In genomic region chr17:41998497-41998896, GRCh38 we compare ENCODE assay signal across 16 cellular contexts. TPM values are rescaled to one million over a fixed set of nuclear protein-coding genes. Genes with fewer than 3 reads are reported as not detected.
DNase-seq lines count a peak whose midpoint lies in the region; ATAC-seq and TF ChIP-seq lines count a peak whose summit lies in the region.
"Had no signal": no experiment of that assay in that cellular context is flagged by ENCODE, and none has a peak within 500 bp of the region (broad histone marks: within the 10 kb centered on the region; RNA-seq: fewer than 3 reads in every experiment).

No MANE protein-coding gene starts in this region.

- H2BK15ac ChIP-seq in IMR-90 (ENCODE audit: low read depth, low read length) = no peak overlapping the region

- dilution Hi-C loops in IMR-90 (cut with HindIII; ENCODE audit: low sequenced_read_pairs, unreplicated experiment) = no loop called here

- H2AK9ac ChIP-seq in IMR-90 (replicated peaks; ENCODE audit: low read depth, low read length, poor library complexity) = no peak overlapping the region

- H3K23ac ChIP-seq in IMR-90 (ENCODE audit: low read depth, low read length) = no peak overlapping the region

- TF ChIP-seq RAD21 in IMR-90 (IDR thresholded peaks at IDR 0.05; ENCODE audit: low read length) = no peak

- no peak overlapping the region for H2BK20ac ChIP-seq in IMR-90 (ENCODE audit: low read depth, low read length)

- no peak overlapping the region for H3K56ac ChIP-seq in IMR-90 (ENCODE audit: extremely low read depth, insufficient read depth, low read length)

- no peak overlapping the region for H3K4me3 ChIP-seq in IMR-90 (ENCODE audit: insufficient read depth, low read depth, low read length)
- H3K4me3 ChIP-seq in OCI-LY3 (ENCODE audit: low read length) = no peak overlapping the region
- H3K4me3 ChIP-seq in dorsolateral prefrontal cortex = no peak overlapping the region

- no peaks in the 10 kb centered on the region for H3K27me3 ChIP-seq in IMR-90 (ENCODE audit: control insufficient read depth, insufficient read depth, low read length)
- H3K27me3 ChIP-seq in OCI-LY3 (ENCODE audit: low read depth, low read length) = no peaks in the 10 kb centered on the region
- no peaks in the 10 kb centered on the region for H3K27me3 ChIP-seq in dorsolateral prefrontal cortex

- peaks cover 37 to 74% of the 10 kb centered on the region in 2 experiments for H3K79me1 ChIP-seq in IMR-90 (ENCODE audit: low read depth in 1 of 2, low read length in 2 of 2)

- no peak for DNase-seq in Calu3
- no peak for DNase-seq in IMR-90
- DNase-seq in dorsolateral prefrontal cortex = no peak
- DNase-seq in NK-92 (lab: John Stamatoyannopoulos, UW; ENCODE audit: unreplicated experiment) = no peak
- DNase-seq in effector memory CD8-positive, alpha-beta T cell = no peak
- DNase-seq in NCI-H1105 (lab: John Stamatoyannopoulos, UW) = no peak
- DNase-seq: AML-193; Caco-2; CD4-positive, alpha-beta T cell; DMS153; DMS79 treated with DMSO at 0.1 percent for 48 hours; GF-D8; HCEC 1CT had no signal

- H3K4me1 ChIP-seq in IMR-90 (ENCODE audit: control insufficient read depth, insufficient read depth, low read length) (peaks cover 9% of the 10 kb centered on the region), OCI-LY3 (ENCODE audit: low read length) (peaks cover 39% of the 10 kb centered on the region)

- no peak overlapping the region for H4K91ac ChIP-seq in IMR-90 (ENCODE audit: insufficient read depth, low read depth, low read length)

- H3K36me3 ChIP-seq in IMR-90 (ENCODE audit: control insufficient read depth, insufficient read depth, low read length) (peaks cover 49% of the 10 kb centered on the region), OCI-LY3 (replicated peaks; ENCODE audit: low read depth, low read length) (peaks cover 58% of the 10 kb centered on the region)

- peak overlapping the region; percentile 35 for H3K27ac Mint-ChIP-seq in Calu3 (ENCODE audit: unreplicated experiment)
- H3K27ac Mint-ChIP-seq in effector memory CD8-positive, alpha-beta T cell = no peak overlapping the region
- H3K27ac Mint-ChIP-seq: CD4-positive, alpha-beta T cell had no signal

- H3K9me3 ChIP-seq in IMR-90 (ENCODE audit: control insufficient read depth, insufficient read depth, low read length) (no peaks in the 10 kb centered on the region), OCI-LY3 (ENCODE audit: insufficient read depth, low read length) (no peaks in the 10 kb centered on the region)
- H3K9me3 ChIP-seq: Caco-2 had no signal

- H4K8ac ChIP-seq in IMR-90 (ENCODE audit: low read depth in 2 of 2, low read length in 2 of 2) = no peak overlapping the region

- no peaks in the 10 kb centered on the region for H3K9me3 Mint-ChIP-seq in Calu3 (ENCODE audit: low read depth, unreplicated experiment)
- no peaks in the 10 kb centered on the region for H3K9me3 Mint-ChIP-seq in effector memory CD8-positive, alpha-beta T cell
- H3K9me3 Mint-ChIP-seq: CD4-positive, alpha-beta T cell had no signal

- TF ChIP-seq CTCF in Calu3 (IDR thresholded peaks at IDR 0.05; ENCODE audit: unreplicated experiment) (no peak), IMR-90 (conservative IDR thresholded peaks at IDR 0.05; ENCODE audit: low read depth, low read length) (no peak), OCI-LY3 (IDR thresholded peaks at IDR 0.05; ENCODE audit: low read depth, low read length) (no peak), dorsolateral prefrontal cortex (IDR thresholded peaks at IDR 0.05 in 54 of 56, conservative IDR thresholded peaks at IDR 0.05 in 2 of 56; ENCODE audit: low read depth in 1 of 56, partially characterized antibody in 56 of 56) (no peak)

- no peak overlapping the region for H3K14ac ChIP-seq in IMR-90 (replicated peaks; ENCODE audit: low read depth, low read length)

- H3K4me2 ChIP-seq in IMR-90 (ENCODE audit: low read depth, low read length) = no peak overlapping the region
- no peak overlapping the region for H3K4me2 ChIP-seq in OCI-LY3 (ENCODE audit: low read length)

- no peak overlapping the region for H2AFZ ChIP-seq in IMR-90 (replicated peaks; ENCODE audit: low read length, poor library complexity)
- no peak overlapping the region for H2AFZ ChIP-seq in OCI-LY3 (ENCODE audit: low read depth, low read length)

- no peak overlapping the region for H3K18ac ChIP-seq in IMR-90 (ENCODE audit: low read depth, low read length)

- intact Hi-C loops in Calu3 (cut with micrococcal nuclease; ENCODE audit: unreplicated experiment) (no loop called here), IMR-90 (cut with micrococcal nuclease) (no loop called here), dorsolateral prefrontal cortex (cut with DNase I) (no loop called here)

- no peak overlapping the region for H2BK5ac ChIP-seq in IMR-90 (ENCODE audit: low read depth, low read length, poor library complexity, severe bottlenecking)

- no peak overlapping the region for H3K4me3 Mint-ChIP-seq in Calu3 (ENCODE audit: low read depth, unreplicated experiment)
- no peak overlapping the region for H3K4me3 Mint-ChIP-seq in effector memory CD8-positive, alpha-beta T cell
- H3K4me3 Mint-ChIP-seq: CD4-positive, alpha-beta T cell had no signal

- peaks cover 35% of the 10 kb centered on the region for H3K4me1 Mint-ChIP-seq in Calu3 (ENCODE audit: low read depth, unreplicated experiment)
- peaks cover 5 to 13% of the 10 kb centered on the region in 2 donors for H3K4me1 Mint-ChIP-seq in effector memory CD8-positive, alpha-beta T cell (ENCODE audit: low read depth in 2 of 2)

- ATAC-seq in IMR-90 (ENCODE audit: low read depth) (no peak), GM21515 (IDR thresholded peaks at IDR 0.05; ENCODE audit: unreplicated experiment) (no peak)
- no peak for ATAC-seq in effector memory CD8-positive, alpha-beta T cell (replicated peaks)

- H3K27ac ChIP-seq in IMR-90 (ENCODE audit: insufficient read depth, low read length) (no peak overlapping the region), OCI-LY3 (ENCODE audit: low read length) (0 out of 2 replicates have a peak overlapping the region, but pooled peaks have one; percentile 11), dorsolateral prefrontal cortex (peak overlapping the region in 44 of 59 donors; percentile 1 to 100 (median 66))
- H3K27ac ChIP-seq: C4-2B had no signal

- no peak overlapping the region for H3K4ac ChIP-seq in IMR-90 (ENCODE audit: low read depth, low read length)

- WGBS in IMR-90 (ENCODE audit: extremely low coverage in 2 of 2, insufficient read length in 1 of 2), 2 experiments = 50% methylated on average over 1 of the region's 2 CpGs; no CpG with 5 or more reads in 1 of the 2 experiments

- no peaks in the 10 kb centered on the region for H3K27me3 Mint-ChIP-seq in Calu3 (ENCODE audit: unreplicated experiment)
- H3K27me3 Mint-ChIP-seq in effector memory CD8-positive, alpha-beta T cell = no peaks in the 10 kb centered on the region
- H3K27me3 Mint-ChIP-seq: CD4-positive, alpha-beta T cell had no signal

- POLR2A ChIA-PET in IMR-90 (lab: Charles Lee; ENCODE audit: unreplicated experiment) = no interaction called here

- H2BK120ac ChIP-seq in IMR-90 (ENCODE audit: low read depth, low read length) = no peak overlapping the region

- in situ Hi-C loops in IMR-90 (cut with MboI; ENCODE audit: low sequenced_read_pairs) = no loop called here

- peaks cover 42% of the 10 kb centered on the region for H3K79me2 ChIP-seq in OCI-LY3 (ENCODE audit: low read length)

- H3K9ac ChIP-seq in IMR-90 (ENCODE audit: low read depth, low read length) (no peak overlapping the region), OCI-LY3 (ENCODE audit: low read length) (no peak overlapping the region)

- H3K9me1 ChIP-seq in IMR-90 (ENCODE audit: insufficient read depth, low read length) = peaks cover 16% of the 10 kb centered on the region

- no peak overlapping the region for H4K5ac ChIP-seq in IMR-90 (ENCODE audit: low read depth, low read length)

- BruUV-seq in Calu3 (replicated peaks; lab: Mats Ljungman, UMichigan) (no TSS peak), IMR-90 (replicated peaks; lab: Mats Ljungman, UMichigan) (no TSS peak)

- peaks cover 88% of the 10 kb centered on the region for H3K36me3 Mint-ChIP-seq in Calu3 (ENCODE audit: insufficient read depth, unreplicated experiment)
- peaks cover 73% of the 10 kb centered on the region for H3K36me3 Mint-ChIP-seq in effector memory CD8-positive, alpha-beta T cell (ENCODE audit: insufficient read depth)

- TF ChIP-seq POLR2A in IMR-90 (IDR thresholded peaks at IDR 0.05; ENCODE audit: low read depth, low read length) = no peak

- H4K20me1 ChIP-seq in IMR-90 (ENCODE audit: insufficient read depth, low read length) = peaks cover 27% of the 10 kb centered on the region
- H4K20me1 ChIP-seq in OCI-LY3 (ENCODE audit: insufficient read depth, low read length) = peaks cover 15% of the 10 kb centered on the region; the same call in 1 of the 2 replicates

- H2AK5ac ChIP-seq in IMR-90 (ENCODE audit: low read depth, low read length) = no peak overlapping the region

- CTCF ChIA-PET in Calu3 (lab: Charles Lee) (interaction anchor here (0.6 kb wide), 2 partner anchors 40 to 335 kb away, joined by 3 to 4 read pairs; no protein-coding TSS in a partner anchor), IMR-90 (lab: Yijun Ruan, JAX) (no interaction called here)

TF ChIP-seq in IMR-90, 13 proteins besides CTCF, POLR2A, EP300 and RAD21 (continues in another document):
- TF ChIP-seq MAFK (IDR thresholded peaks at IDR 0.05; ENCODE audit: low read depth, low read length) = peak; percentile 86

RNA-seq across cellular contexts. Expression of gene DNAJC7, which starts 18.7 kb away (rescaled TPM):
- 184 and 193 TPM in 2 replicates for total RNA-seq in Calu3 (2022)
- total RNA-seq in IMR-90 (2012; rRNA removed) = 71.7 and 76.9 TPM in 2 replicates
- polyA plus RNA-seq in IMR-90 (2012; rRNA removed) = 42.3 and 49.3 TPM in 2 replicates
- 12.0 and 27.7 TPM in 2 replicates for polyA plus RNA-seq in IMR-90 (2012; cell fraction: cytosol; rRNA removed)
- 7.6 and 30.8 TPM in 2 replicates for polyA plus RNA-seq in IMR-90 (2012; cell fraction: nucleus; rRNA removed; ENCODE audit: low replicate concordance)
- total RNA-seq in dorsolateral prefrontal cortex = 100 to 1,000 TPM in 114 of 120 experiments, 10 to 100 TPM in 6; 88.3 to 157 (median 125) TPM

RNA-seq across cellular contexts. Expression of gene NKIRAS2, which starts 21.4 kb away (rescaled TPM):
- total RNA-seq in Calu3 (2022) = 55.7 and 58.4 TPM in 2 replicates
- 20.8 and 25.6 TPM in 2 replicates for total RNA-seq in IMR-90 (2012; rRNA removed)
- polyA plus RNA-seq in IMR-90 (2012; rRNA removed) = 51.8 and 55.1 TPM in 2 replicates
- 41.4 and 62.6 TPM in 2 replicates for polyA plus RNA-seq in IMR-90 (2012; cell fraction: cytosol; rRNA removed)
- polyA plus RNA-seq in IMR-90 (2012; cell fraction: nucleus; rRNA removed; ENCODE audit: low replicate concordance) = 48.8 and 49.1 TPM in 2 replicates
- 10 to 100 TPM in 106 of 120 experiments, 1 to 10 TPM in 14; 8.1 to 21.5 (median 12.5) TPM for total RNA-seq in dorsolateral prefrontal cortex

RNA-seq across cellular contexts. Expression of gene CNP, which starts 31.9 kb away (rescaled TPM):
- total RNA-seq in Calu3 (2022) (144 and 156 TPM in 2 replicates), IMR-90 (2012; rRNA removed) (45.5 and 50.3 TPM in 2 replicates), dorsolateral prefrontal cortex (1,000 to 10,000 TPM in 25 of 120 experiments, 100 to 1,000 TPM in 95; 166 to 3,303 (median 637) TPM)
- polyA plus RNA-seq in IMR-90 (2012; rRNA removed) = 46.4 and 56.5 TPM in 2 replicates
- 41.3 and 45.2 TPM in 2 replicates for polyA plus RNA-seq in IMR-90 (2012; cell fraction: cytosol; rRNA removed)
- polyA plus RNA-seq in IMR-90 (2012; cell fraction: nucleus; rRNA removed; ENCODE audit: low replicate concordance) = 22.1 and 29.8 TPM in 2 replicates

RNA-seq across cellular contexts. Expression of gene C17orf113, which starts 51.9 kb away (rescaled TPM):
- total RNA-seq in Calu3 (2022) = 4.2 and 4.5 TPM in 2 replicates
- total RNA-seq in IMR-90 (2012; rRNA removed) = under 0.01 TPM in 1 of 2 replicates, not detected in the other
- polyA plus RNA-seq in IMR-90 (2012; rRNA removed) = 0.03 and 0.07 TPM in 2 replicates
- 0.06 and 0.10 TPM in 2 replicates for polyA plus RNA-seq in IMR-90 (2012; cell fraction: cytosol; rRNA removed)
- 0.08 and 0.10 TPM in 2 replicates for polyA plus RNA-seq in IMR-90 (2012; cell fraction: nucleus; rRNA removed; ENCODE audit: low replicate concordance)
- total RNA-seq in dorsolateral prefrontal cortex = 1 to 10 TPM; 1.6 to 5.7 (median 3.4) TPM
